In genomic region chr7:80918406-80918805, GRCh38 we compare ENCODE assay signal across 8 cellular contexts. TPM values are rescaled to one million over a fixed set of nuclear protein-coding genes. Genes with fewer than 3 reads are reported as not detected.
DNase-seq lines count a peak whose midpoint lies in the region; ATAC-seq and TF ChIP-seq lines count a peak whose summit lies in the region.

No MANE protein-coding gene starts in this region.

- in situ Hi-C loops in astrocyte of the cerebellum (cut with HindIII; ENCODE audit: low sequenced_read_pairs), result loop anchor here (25.0 kb wide), 1 partner anchor 519 kb away; no protein-coding TSS in a partner anchor

- H3K4me3 ChIP-seq in astrocyte of the cerebellum (ENCODE audit: low read depth, low read length) (peak overlapping the region; percentile 90), thoracic aorta (peak overlapping the region; percentile 91)

- peaks cover 4 to 9% of the 10 kb centered on the region in 2 donors for H3K4me1 ChIP-seq in thoracic aorta (ENCODE audit: control insufficient read depth in 1 of 2, low read depth in 2 of 2)

- H3K27ac ChIP-seq in thoracic aorta, result peak overlapping the region; percentile 67 to 72

- no peaks in the 10 kb centered on the region for H3K9me3 ChIP-seq in thoracic aorta

- DNase-seq in DMS 273 (lab: John Stamatoyannopoulos, UW; ENCODE audit: unreplicated experiment) (peak; percentile 78), DMS 273 treated with DMSO at 0.1 percent for 48 hours (lab: John Stamatoyannopoulos, UW) (no peak), astrocyte of the cerebellum (ENCODE audit: low read depth) (no peak), kidney glomerular epithelial cell (lab: John Stamatoyannopoulos, UW) (peak; percentile 57), thoracic aorta (ENCODE audit: low spot score) (no peak), AG08396 (ENCODE audit: low spot score) (no peak)
- DNase-seq in effector CD4-positive, alpha-beta T cell, result no peak

- ATAC-seq in HG03565 (IDR thresholded peaks at IDR 0.05; ENCODE audit: unreplicated experiment) (peak; percentile 55), thoracic aorta (ENCODE audit: insufficient number of reproducible peaks, low FRiP score, low read depth) (no peak)

- no peaks in the 10 kb centered on the region for H3K27me3 ChIP-seq in thoracic aorta (replicated peaks; ENCODE audit: insufficient read depth)

- no peaks in the 10 kb centered on the region for H3K36me3 ChIP-seq in thoracic aorta

- no peak for TF ChIP-seq CTCF in astrocyte of the cerebellum (IDR thresholded peaks at IDR 0.05; ENCODE audit: low read depth, low read length, missing control alignments)
- TF ChIP-seq CTCF in thoracic aorta (IDR thresholded peaks at IDR 0.05), result no peak

RNA-seq across cellular contexts. Expression of gene SEMA3C, which starts 0.4 kb away (rescaled TPM):
- 100 to 1,000 TPM in 1 of 2 donors, 10 to 100 TPM in 1; 89.2 to 184 TPM for total RNA-seq in thoracic aorta

Comparison
In these comparisons a context has a peak if more than half of its experiments do, and no peak if none do; other contexts are left out.
1. DNase-seq: peak in DMS 273 (single experiment) and kidney glomerular epithelial cell (single experiment); none in DMS 273 treated with DMSO at 0.1 percent for 48 hours (single experiment), astrocyte of the cerebellum (single experiment), thoracic aorta (single experiment), AG08396 (single experiment) and effector CD4-positive, alpha-beta T cell (single experiment).